In the genomic region with DNA sequence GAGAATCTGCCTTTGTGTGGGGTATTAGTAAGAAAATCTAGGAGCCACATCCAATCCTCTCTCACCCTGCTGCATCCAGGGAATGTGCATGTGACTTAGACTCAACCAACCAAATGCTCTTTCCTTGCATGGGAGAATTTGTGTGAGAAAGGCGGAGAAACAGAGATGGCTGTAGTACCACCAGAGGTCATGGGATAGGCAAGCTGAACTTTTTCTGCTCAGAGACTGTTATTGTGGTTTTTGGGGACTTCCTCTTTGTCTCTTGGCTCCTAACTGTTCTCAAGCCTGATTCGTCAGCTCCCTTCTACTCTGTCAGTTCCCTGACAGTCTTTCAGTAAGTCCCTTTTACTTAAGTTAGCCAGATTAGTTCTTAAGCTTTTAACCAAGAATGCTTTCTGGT, we compare ENCODE assay signal across 8 cellular contexts. TPM values are rescaled to one million over a fixed set of nuclear protein-coding genes. Genes with fewer than 3 reads are reported as not detected.
DNase-seq lines count a peak whose midpoint lies in the region; ATAC-seq and TF ChIP-seq lines count a peak whose summit lies in the region.

No MANE protein-coding gene starts in this region.

- peak overlapping the region; percentile 78 for H3K27ac Mint-ChIP-seq in CD4-positive, alpha-beta T cell
- H3K27ac Mint-ChIP-seq in IgD-negative memory B cell: peak overlapping the region; percentile 76 to 93 (median 85)
- H3K27ac Mint-ChIP-seq in activated T-helper 17 cell treated with anti-CD3 and anti-CD28 coated beads, Interleukin-2, amount 50 U/mL, for 72 hours: peak overlapping the region; percentile 46

- ATAC-seq in CD4-positive, alpha-beta T cell (ENCODE audit: poor library complexity): peak; percentile 53
- peak; percentile 36 for ATAC-seq in GM19397 (IDR thresholded peaks at IDR 0.05; ENCODE audit: unreplicated experiment)
- peak; percentile 18 for ATAC-seq in activated T-helper 17 cell treated with anti-CD3 and anti-CD28 coated beads, Interleukin-2, amount 50 U/mL, for 72 hours (replicated peaks)

- intact Hi-C loops in CD4-positive, alpha-beta T cell (cut with DNase I, micrococcal nuclease): loop anchor here in 1 of 2 experiments (1.0 kb wide), 1 partner anchor 35 kb away; no protein-coding TSS in a partner anchor

- no peaks in the 10 kb centered on the region for H3K9me3 ChIP-seq in CD4-positive, alpha-beta T cell (ENCODE audit: control insufficient read depth, low read length)

- H3K9me3 Mint-ChIP-seq in CD4-positive, alpha-beta T cell: no peaks in the 10 kb centered on the region
- no peaks in the 10 kb centered on the region for H3K9me3 Mint-ChIP-seq in IgD-negative memory B cell
- no peaks in the 10 kb centered on the region for H3K9me3 Mint-ChIP-seq in activated T-helper 17 cell treated with anti-CD3 and anti-CD28 coated beads, Interleukin-2, amount 50 U/mL, for 72 hours

- TF ChIP-seq CTCF in CD4-positive, alpha-beta T cell (IDR thresholded peaks at IDR 0.05): no peak

- POLR2A ChIA-PET in CD4-positive, alpha-beta T cell (lab: Charles Lee): interaction anchor here (0.8 to 6.0 kb wide), 13 partner anchors 9 to 383 kb away, joined by 3 to 122 read pairs (median 4); a partner anchor contains a TSS

- H3K27me3 Mint-ChIP-seq in CD4-positive, alpha-beta T cell: no peaks in the 10 kb centered on the region
- H3K27me3 Mint-ChIP-seq in IgD-negative memory B cell: peaks cover 1% of the 10 kb centered on the region
- H3K27me3 Mint-ChIP-seq in activated T-helper 17 cell treated with anti-CD3 and anti-CD28 coated beads, Interleukin-2, amount 50 U/mL, for 72 hours: no peaks in the 10 kb centered on the region

- H3K27ac ChIP-seq in CD4-positive, alpha-beta T cell (ENCODE audit: low read depth, low read length): peak overlapping the region; percentile 58

- peak in 4 of 10 experiments; percentile 15 to 25 (median 19) for DNase-seq in CD4-positive, alpha-beta T cell
- DNase-seq in pons (ENCODE audit: low spot score): peak; percentile 83
- DNase-seq in A172 (ENCODE audit: low spot score): no peak
- no peak for DNase-seq in activated CD8-positive, alpha-beta memory T cell treated with anti-CD3 and anti-CD28 coated beads, Interleukin-2, amount 50 U/mL, for 48 hours
- DNase-seq in stimulated activated CD4-positive, alpha-beta T cell treated with anti-CD3 and anti-CD28 coated beads, Interleukin-2, amount 100 ng/mL, for 24 hours: no peak

- CTCF ChIA-PET in CD4-positive, alpha-beta T cell (lab: Charles Lee): interaction anchor here (0.7 to 2.1 kb wide), 7 partner anchors 10 to 330 kb away, joined by 3 to 21 read pairs (median 7); no protein-coding TSS in a partner anchor

- peaks cover 11% of the 10 kb centered on the region for H3K36me3 Mint-ChIP-seq in CD4-positive, alpha-beta T cell (ENCODE audit: low read depth)
- no peaks in the 10 kb centered on the region for H3K36me3 Mint-ChIP-seq in IgD-negative memory B cell
- peaks cover 4% of the 10 kb centered on the region for H3K36me3 Mint-ChIP-seq in activated T-helper 17 cell treated with anti-CD3 and anti-CD28 coated beads, Interleukin-2, amount 50 U/mL, for 72 hours (ENCODE audit: low read depth)

- H3K4me1 Mint-ChIP-seq in CD4-positive, alpha-beta T cell (ENCODE audit: low read depth): peaks cover 58% of the 10 kb centered on the region
- H3K4me1 Mint-ChIP-seq in IgD-negative memory B cell: peaks cover 22 to 26% (median 25%) of the 10 kb centered on the region in 3 donors
- peaks cover 23% of the 10 kb centered on the region for H3K4me1 Mint-ChIP-seq in activated T-helper 17 cell treated with anti-CD3 and anti-CD28 coated beads, Interleukin-2, amount 50 U/mL, for 72 hours

- H3K4me3 Mint-ChIP-seq in CD4-positive, alpha-beta T cell: peak overlapping the region; percentile 82
- peak overlapping the region; percentile 44 to 97 (median 70) for H3K4me3 Mint-ChIP-seq in IgD-negative memory B cell
- H3K4me3 Mint-ChIP-seq in activated T-helper 17 cell treated with anti-CD3 and anti-CD28 coated beads, Interleukin-2, amount 50 U/mL, for 72 hours: peak overlapping the region; percentile 87

- H3K27me3 ChIP-seq in CD4-positive, alpha-beta T cell (ENCODE audit: control insufficient read depth, insufficient read depth, low read length): no peaks in the 10 kb centered on the region

RNA-seq across cellular contexts. Expression of a gene that starts 2.6 kb away (rescaled TPM):
- total RNA-seq in CD4-positive, alpha-beta T cell: 1 to 10 TPM; 3.8 to 5.0 TPM
- polyA plus RNA-seq in IgD-negative memory B cell: 13.1 TPM
- total RNA-seq in activated T-helper 17 cell treated with anti-CD3 and anti-CD28 coated beads, Interleukin-2, amount 50 U/mL, for 72 hours: 10 to 100 TPM in 1 of 2 donors, 1 to 10 TPM in 1; 9.0 to 14.1 TPM
- 13.2 and 17.5 TPM in 2 replicates for total RNA-seq in A172 (2014; rRNA removed; shearing (Covaris generic))

RNA-seq across cellular contexts. Expression of a gene that starts 55.8 kb away (rescaled TPM):
- total RNA-seq in CD4-positive, alpha-beta T cell: 10 to 100 TPM; 17.8 to 23.7 TPM
- 16.4 TPM for polyA plus RNA-seq in IgD-negative memory B cell
- 10 to 100 TPM; 14.8 to 22.5 TPM for total RNA-seq in activated T-helper 17 cell treated with anti-CD3 and anti-CD28 coated beads, Interleukin-2, amount 50 U/mL, for 72 hours
- 17.8 and 19.0 TPM in 2 replicates for total RNA-seq in A172 (2014; rRNA removed; shearing (Covaris generic))

RNA-seq across cellular contexts. Expression of a gene that starts 59.7 kb away (rescaled TPM):
- 1 to 10 TPM; 2.2 to 3.7 TPM for total RNA-seq in CD4-positive, alpha-beta T cell
- polyA plus RNA-seq in IgD-negative memory B cell: 5.1 TPM
- total RNA-seq in activated T-helper 17 cell treated with anti-CD3 and anti-CD28 coated beads, Interleukin-2, amount 50 U/mL, for 72 hours: 1 to 10 TPM; 7.8 TPM
- total RNA-seq in A172 (2014; rRNA removed; shearing (Covaris generic)): 0.53 and 2.8 TPM in 2 replicates
